In the genomic region with DNA sequence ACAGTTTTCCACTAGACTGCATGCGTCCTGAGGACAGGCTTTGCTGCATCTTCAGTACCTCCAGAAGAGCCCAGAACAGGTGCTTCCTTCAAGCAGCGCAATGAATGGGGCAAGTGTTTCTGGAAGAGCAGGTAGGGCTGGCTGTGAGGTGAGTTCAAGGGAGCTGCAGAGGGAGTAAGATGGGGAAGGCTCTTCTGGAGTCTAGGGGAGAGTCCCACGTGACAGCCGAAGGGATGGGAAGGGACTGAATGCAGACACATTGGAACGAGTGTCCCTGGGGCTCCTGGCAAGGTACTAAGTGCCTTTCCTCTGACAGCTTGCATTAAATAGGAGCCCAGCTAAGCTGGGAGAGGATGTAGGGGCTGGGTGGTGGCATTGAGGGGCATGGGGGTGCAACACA, we compare ENCODE assay signal across 21 cellular contexts.
"Had no signal": no experiment of that assay in that cellular context is flagged by ENCODE, and none has a peak within 500 bp of the region (broad histone marks: within the 10 kb centered on the region; RNA-seq: fewer than 3 reads in every experiment).

No MANE protein-coding gene starts in this region.

- H3K4me1 ChIP-seq: colonic mucosa, foreskin keratinocyte, left lung, lower lobe of right lung had no signal

- H3K27ac Mint-ChIP-seq: effector memory CD8-positive, alpha-beta T cell; endodermal cell; immature natural killer cell; mesothelial cell of epicardium had no signal

- H3K9me3 ChIP-seq: colonic mucosa, gastroesophageal sphincter, heart left ventricle, left lung, lower lobe of right lung, mucosa of descending colon had no signal

- H3K4me1 Mint-ChIP-seq: mesothelial cell of epicardium, naive B cell had no signal

- H3K4me3 ChIP-seq: colonic mucosa, gastroesophageal sphincter, heart left ventricle, hepatocyte, left lung, lower lobe of right lung, mucosa of descending colon had no signal

- H3K4me3 Mint-ChIP-seq: effector memory CD8-positive, alpha-beta T cell; endodermal cell; immature natural killer cell; mesothelial cell of epicardium; naive B cell had no signal

- DNase-seq: colonic mucosa; effector CD8-positive, alpha-beta T cell; effector memory CD8-positive, alpha-beta T cell; endodermal cell; erythroblast; foreskin keratinocyte; heart left ventricle; hypothalamus; immature natural killer cell; left cardiac atrium; left lung; left ventricle myocardium superior; lower lobe of right lung; mesenchymal stem cell; mucosa of descending colon; naive B cell; naive thymus-derived CD8-positive, alpha-beta T cell had no signal

- H3K36me3 ChIP-seq: colonic mucosa, gastroesophageal sphincter, heart left ventricle, left lung, lower lobe of right lung had no signal

- H3K27ac ChIP-seq: colonic mucosa, epithelial cell of prostate, foreskin keratinocyte, gastroesophageal sphincter, hepatocyte, left lung, lower lobe of right lung had no signal

- H3K9me3 Mint-ChIP-seq: endodermal cell, mesothelial cell of epicardium had no signal

- H3K36me3 Mint-ChIP-seq: immature natural killer cell; mesothelial cell of epicardium; naive B cell; naive thymus-derived CD8-positive, alpha-beta T cell had no signal

- H3K27me3 ChIP-seq: colonic mucosa, foreskin keratinocyte, gastroesophageal sphincter, heart left ventricle, hepatocyte, left lung had no signal
